8 cellular contexts compared by ENCODE assay signal in the genomic region with DNA sequence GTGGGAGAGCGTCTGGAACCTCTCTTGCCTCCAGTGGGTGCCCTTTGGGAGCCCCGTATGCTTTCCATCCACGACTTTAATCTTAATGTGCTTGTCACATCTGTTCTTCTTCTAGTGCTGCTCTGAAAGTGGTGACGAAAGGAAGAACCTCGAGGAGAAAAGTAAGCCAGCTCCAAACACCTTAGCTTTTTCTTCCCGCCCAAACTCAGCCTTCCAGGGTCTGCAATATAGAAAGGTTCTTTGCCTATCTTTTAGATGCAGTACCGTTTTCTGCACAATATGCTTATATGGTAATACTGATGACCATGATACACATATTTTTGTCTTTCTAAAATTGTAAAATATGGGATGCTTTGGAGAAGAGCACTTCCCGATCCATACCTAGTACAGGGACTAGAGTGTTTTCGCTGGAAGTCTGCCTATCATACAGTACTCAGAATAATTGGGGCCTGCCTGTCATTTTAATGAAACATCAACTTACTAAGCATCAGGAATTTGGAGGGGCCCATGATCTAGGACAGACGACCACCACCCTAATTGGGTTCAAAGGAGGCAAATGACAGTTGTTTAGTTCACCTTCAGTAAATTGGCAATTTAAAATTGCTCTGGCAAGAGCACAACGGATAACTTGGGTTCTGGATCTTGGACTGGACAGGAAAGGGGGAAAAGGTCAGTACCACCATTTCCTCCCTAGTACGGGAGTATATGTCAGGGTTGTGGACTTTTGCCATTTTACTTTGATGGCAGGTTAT. TPM values are rescaled to one million over a fixed set of nuclear protein-coding genes. Genes with fewer than 3 reads are reported as not detected.
DNase-seq lines count a peak whose midpoint lies in the region; ATAC-seq and TF ChIP-seq lines count a peak whose summit lies in the region.

No MANE protein-coding gene starts in this region.

- no peak for DNase-seq in CD8-positive, alpha-beta T cell
- no peak for DNase-seq in endothelial cell (ENCODE audit: low spot score)
- DNase-seq in dedifferentiated amniotic fluid mesenchymal stem cell (ENCODE audit: extremely low spot score): no peak
- no peak for DNase-seq in stimulated activated CD8-positive, alpha-beta memory T cell treated with anti-CD3 and anti-CD28 coated beads, Interleukin-4, amount 100 ng/mL, for 48 hours
- DNase-seq in stimulated activated CD4-positive, alpha-beta T cell treated with anti-CD3 and anti-CD28 coated beads, Interleukin-4, amount 100 ng/mL, for 24 hours: no peak
- DNase-seq in LoVo (ENCODE audit: low spot score): no peak

- H3K27me3 ChIP-seq in CD8-positive, alpha-beta T cell (ENCODE audit: insufficient read depth, low read length): no peaks in the 10 kb centered on the region
- H3K27me3 ChIP-seq in OCI-LY3 (ENCODE audit: low read depth, low read length) (no peaks in the 10 kb centered on the region), neutrophil (no peaks in the 10 kb centered on the region)

- POLR2A ChIA-PET in CD8-positive, alpha-beta T cell (lab: Charles Lee): interaction anchor here (1.4 to 2.2 kb wide), 4 partner anchors 11 to 539 kb away, joined by 3 to 21 read pairs (median 8); partner anchors contain the start of genes KMT2E and PUS7

- peak overlapping the region; percentile 98 for H3K4me2 ChIP-seq in OCI-LY3 (ENCODE audit: low read length)

- ATAC-seq in CD8-positive, alpha-beta T cell: no peak

- H3K79me2 ChIP-seq in OCI-LY3 (ENCODE audit: low read length): peaks cover 30% of the 10 kb centered on the region

- H3K27ac Mint-ChIP-seq in CD8-positive, alpha-beta T cell: peak overlapping the region; percentile 96
- peak overlapping the region; percentile 80 for H3K27ac Mint-ChIP-seq in endothelial cell (ENCODE audit: unreplicated experiment)

- peak overlapping the region; percentile 93 for H3K4me3 ChIP-seq in CD8-positive, alpha-beta T cell (ENCODE audit: low read depth, low read length)
- H3K4me3 ChIP-seq in OCI-LY3 (ENCODE audit: low read length): peak overlapping the region; percentile 92
- peak overlapping the region; percentile 79 to 83 for H3K4me3 ChIP-seq in neutrophil (ENCODE audit: low read depth in 1 of 2, low read length in 1 of 2)

- peaks cover 15% of the 10 kb centered on the region for H3K4me1 ChIP-seq in CD8-positive, alpha-beta T cell (ENCODE audit: insufficient read depth, low read length)
- H3K4me1 ChIP-seq in OCI-LY3 (ENCODE audit: low read length): peaks cover 10% of the 10 kb centered on the region
- H3K4me1 ChIP-seq in neutrophil (ENCODE audit: control insufficient read depth in 1 of 2, insufficient read depth in 1 of 2, low read depth in 1 of 2, low read length in 1 of 2): peaks cover 21 to 22% of the 10 kb centered on the region in 2 experiments

- peaks cover 43% of the 10 kb centered on the region for H3K4me1 Mint-ChIP-seq in CD8-positive, alpha-beta T cell (ENCODE audit: low read depth)
- H3K4me1 Mint-ChIP-seq in endothelial cell (ENCODE audit: unreplicated experiment): peaks cover 13% of the 10 kb centered on the region

- no peaks in the 10 kb centered on the region for H3K36me3 ChIP-seq in CD8-positive, alpha-beta T cell (ENCODE audit: insufficient read depth, low read length)
- peaks cover 5% of the 10 kb centered on the region for H3K36me3 ChIP-seq in OCI-LY3 (replicated peaks; ENCODE audit: low read depth, low read length)
- peaks cover 10% of the 10 kb centered on the region for H3K36me3 ChIP-seq in neutrophil

- H3K27me3 Mint-ChIP-seq in CD8-positive, alpha-beta T cell (ENCODE audit: low read depth): no peaks in the 10 kb centered on the region
- H3K27me3 Mint-ChIP-seq in endothelial cell (ENCODE audit: unreplicated experiment): peaks cover 8% of the 10 kb centered on the region

- H3K36me3 Mint-ChIP-seq in CD8-positive, alpha-beta T cell: peaks cover 15% of the 10 kb centered on the region
- peaks cover 4% of the 10 kb centered on the region for H3K36me3 Mint-ChIP-seq in endothelial cell (ENCODE audit: low read depth, unreplicated experiment)

- no peak overlapping the region for H2AFZ ChIP-seq in OCI-LY3 (ENCODE audit: low read depth, low read length)

- peak overlapping the region; percentile 89 for H3K9ac ChIP-seq in OCI-LY3 (ENCODE audit: low read length)

- TF ChIP-seq CTCF in CD8-positive, alpha-beta T cell (IDR thresholded peaks at IDR 0.05): no peak
- TF ChIP-seq CTCF in OCI-LY3 (IDR thresholded peaks at IDR 0.05; ENCODE audit: low read depth, low read length): no peak
- TF ChIP-seq CTCF in endothelial cell (IDR thresholded peaks at IDR 0.05; ENCODE audit: unreplicated experiment): no peak
- TF ChIP-seq CTCF in neutrophil (IDR thresholded peaks at IDR 0.05): no peak

- H4K20me1 ChIP-seq in OCI-LY3 (ENCODE audit: insufficient read depth, low read length): no peaks in the 10 kb centered on the region

- CTCF ChIA-PET in CD8-positive, alpha-beta T cell (lab: Charles Lee): interaction anchor here (1.5 kb wide), 1 partner anchor 57 kb away, joined by 4 read pairs; no protein-coding TSS in a partner anchor

- no peaks in the 10 kb centered on the region for H3K9me3 ChIP-seq in CD8-positive, alpha-beta T cell (ENCODE audit: low read length)
- H3K9me3 ChIP-seq in OCI-LY3 (ENCODE audit: insufficient read depth, low read length) (no peaks in the 10 kb centered on the region), neutrophil (no peaks in the 10 kb centered on the region)

- H3K9me3 Mint-ChIP-seq in CD8-positive, alpha-beta T cell: no peaks in the 10 kb centered on the region
- H3K9me3 Mint-ChIP-seq in endothelial cell (ENCODE audit: unreplicated experiment): no peaks in the 10 kb centered on the region

- intact Hi-C loops in CD8-positive, alpha-beta T cell (cut with DNase I, micrococcal nuclease): loop anchor here (1.0 to 10.0 kb wide), 15 partner anchors 11 to 1634 kb away; partner anchors contain the start of genes ORC5 (in 2 of the 2), SYPL1 (in 2 of the 2), HBP1 (in 1 of the 2) and KMT2E (in 1 of the 2)

- peak overlapping the region; percentile 75 for H3K27ac ChIP-seq in CD8-positive, alpha-beta T cell (ENCODE audit: low read depth, low read length)
- H3K27ac ChIP-seq in OCI-LY3 (ENCODE audit: low read length) (peak overlapping the region; percentile 51), neutrophil (peak overlapping the region; percentile 89)

- peak overlapping the region; percentile 94 for H3K4me3 Mint-ChIP-seq in CD8-positive, alpha-beta T cell
- H3K4me3 Mint-ChIP-seq in endothelial cell (ENCODE audit: unreplicated experiment): peak overlapping the region; percentile 96

RNA-seq across cellular contexts. Expression of gene RINT1, which starts 0.9 kb away (rescaled TPM):
- 10 to 100 TPM; 46.3 to 50.8 TPM for total RNA-seq in CD8-positive, alpha-beta T cell
- total RNA-seq in endothelial cell (ENCODE audit: unreplicated experiment): 18.3 TPM

RNA-seq across cellular contexts. Expression of gene PUS7, which starts 10.8 kb away (rescaled TPM):
- total RNA-seq in CD8-positive, alpha-beta T cell: 1 to 10 TPM; 2.0 to 2.6 TPM
- total RNA-seq in endothelial cell (ENCODE audit: unreplicated experiment): 14.4 TPM

RNA-seq across cellular contexts. Expression of gene EFCAB10, which starts 48.4 kb away (rescaled TPM):
- under 1 TPM in 1 of 2 experiments, not detected in 1; 0.47 TPM for total RNA-seq in CD8-positive, alpha-beta T cell
- 0.28 TPM for total RNA-seq in endothelial cell (ENCODE audit: unreplicated experiment)
